In the genomic region with DNA sequence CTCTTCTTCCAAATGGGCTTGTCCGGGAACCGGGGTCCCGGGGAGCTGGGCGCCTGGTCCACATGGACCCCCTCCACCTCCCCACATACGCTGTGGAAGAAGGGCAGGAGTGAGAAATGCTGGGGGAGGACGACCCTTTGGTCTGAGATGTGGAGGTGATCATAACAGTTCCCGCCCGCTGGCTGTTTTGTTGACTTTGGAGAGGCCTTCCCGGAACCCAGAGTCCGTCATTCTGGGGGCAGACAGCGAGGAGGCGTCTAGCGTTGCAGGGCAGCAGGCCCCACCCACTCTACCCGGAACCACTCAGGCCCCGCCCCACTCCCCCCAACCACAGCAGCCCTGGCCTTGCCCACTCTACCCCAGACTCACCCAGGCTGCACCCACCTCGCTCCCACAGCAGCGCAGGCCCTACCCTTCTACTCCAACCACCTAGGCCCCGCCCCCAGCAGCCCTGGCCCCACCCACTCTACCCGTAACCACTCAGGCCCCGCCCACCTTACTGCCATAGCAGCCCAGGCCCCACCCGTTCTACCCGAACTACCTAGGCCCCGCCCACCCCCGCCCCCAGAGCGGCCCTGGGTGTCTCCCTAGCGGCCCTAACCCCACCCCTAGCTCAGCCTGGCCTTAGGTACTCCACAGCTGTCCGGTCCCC, we compare ENCODE assay signal across 8 cellular contexts. TPM values are rescaled to one million over a fixed set of nuclear protein-coding genes. Genes with fewer than 3 reads are reported as not detected.
DNase-seq lines count a peak whose midpoint lies in the region; ATAC-seq lines count a peak whose summit lies in the region.

No MANE protein-coding gene starts in this region.

- H3K27ac Mint-ChIP-seq in immature natural killer cell, result no peak overlapping the region

- peaks cover 4 to 19% (median 9%) of the 10 kb centered on the region in 3 donors for H3K36me3 Mint-ChIP-seq in immature natural killer cell

- H3K4me1 Mint-ChIP-seq in immature natural killer cell, result peaks cover 0 to 5% of the 10 kb centered on the region in 2 donors

- peaks cover 0 to 4% (median 2%) of the 10 kb centered on the region in 3 donors for H3K27me3 Mint-ChIP-seq in immature natural killer cell (ENCODE audit: low read depth in 3 of 3)

- ATAC-seq in GM18873 (IDR thresholded peaks at IDR 0.05; ENCODE audit: low FRiP score, unreplicated experiment) (no peak), HG03196 (IDR thresholded peaks at IDR 0.05; ENCODE audit: unreplicated experiment) (no peak)

- H3K9me3 Mint-ChIP-seq in immature natural killer cell, result no peaks in the 10 kb centered on the region

- H3K4me3 Mint-ChIP-seq in immature natural killer cell, result no peak overlapping the region

- DNase-seq in HuH-7 (ENCODE audit: low spot score) (peak; percentile 76), iPS-NIHi11 (ENCODE audit: low spot score) (peak; percentile 88), immature natural killer cell (no peak), NCI-H1417 (lab: John Stamatoyannopoulos, UW) (no peak)
- DNase-seq in activated CD4-positive, alpha-beta T cell treated with anti-CD3 and anti-CD28 coated beads, Interleukin-2, amount 50 U/mL, for 48 hours, result peak; percentile 59 to 60
- DNase-seq in stimulated activated CD4-positive, alpha-beta T cell treated with anti-CD3 and anti-CD28 coated beads, Interleukin-4, amount 100 ng/mL, for 4 hours, result peak; percentile 35 to 46

RNA-seq across cellular contexts. Expression of gene GPR108, which starts 7.1 kb away (rescaled TPM):
- 100 to 1,000 TPM; 127 to 178 (median 160) TPM for polyA plus RNA-seq in immature natural killer cell

RNA-seq across cellular contexts. Expression of gene TRIP10, which starts 9.2 kb away (rescaled TPM):
- 1 to 10 TPM in 1 of 3 donors, under 1 TPM in 1, not detected in 1; 0.86 to 1.5 TPM for polyA plus RNA-seq in immature natural killer cell

RNA-seq across cellular contexts. Expression of gene C3, which starts 9.8 kb away (rescaled TPM):
- under 1 TPM in 2 of 3 donors, not detected in 1; 0.09 to 0.78 TPM for polyA plus RNA-seq in immature natural killer cell

RNA-seq across cellular contexts. Expression of gene SH2D3A, which starts 37.0 kb away (rescaled TPM):
- polyA plus RNA-seq in immature natural killer cell, result 10 to 100 TPM in 1 of 3 donors, 1 to 10 TPM in 2; 7.4 to 13.6 (median 7.7) TPM

RNA-seq across cellular contexts. Expression of gene VAV1, which starts 42.2 kb away (rescaled TPM):
- 10 to 100 TPM; 19.4 to 44.8 (median 22.8) TPM for polyA plus RNA-seq in immature natural killer cell

Comparison
In these comparisons a context has a peak if more than half of its experiments do, and no peak if none do; other contexts are left out.
1. DNase-seq: peak in HuH-7 (single experiment), activated CD4-positive, alpha-beta T cell treated with anti-CD3 and anti-CD28 coated beads, Interleukin-2, amount 50 U/mL, for 48 hours (2 of 2), iPS-NIHi11 (single experiment) and stimulated activated CD4-positive, alpha-beta T cell treated with anti-CD3 and anti-CD28 coated beads, Interleukin-4, amount 100 ng/mL, for 4 hours (2 of 2); none in immature natural killer cell (0 of 3) and NCI-H1417 (0 of 3).